In the genomic region with DNA sequence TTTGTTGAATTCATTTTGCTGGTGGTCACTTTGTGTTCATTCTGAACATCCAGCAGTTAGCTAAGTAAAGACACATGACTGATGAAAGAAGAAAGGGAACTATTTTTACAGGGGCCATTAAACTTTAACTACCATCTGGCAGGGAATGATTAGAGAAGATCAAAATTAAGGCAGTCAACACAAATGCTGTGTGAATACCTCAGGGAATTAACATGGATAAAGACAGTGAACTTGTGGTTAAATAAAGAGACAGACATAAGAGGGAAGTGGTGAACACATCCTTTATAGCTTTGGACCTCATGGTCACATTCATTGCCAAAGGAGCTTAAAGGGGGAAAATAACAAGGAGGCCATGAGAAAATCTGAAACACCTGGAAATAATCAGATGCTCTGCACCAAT, we compare ENCODE assay signal across 12 cellular contexts. TPM values are rescaled to one million over a fixed set of nuclear protein-coding genes. Genes with fewer than 3 reads are reported as not detected.
DNase-seq lines count a peak whose midpoint lies in the region; ATAC-seq and TF ChIP-seq lines count a peak whose summit lies in the region.
"Had no signal": no experiment of that assay in that cellular context is flagged by ENCODE, and none has a peak within 500 bp of the region (broad histone marks: within the 10 kb centered on the region; RNA-seq: fewer than 3 reads in every experiment).

No MANE protein-coding gene starts in this region.

- DNase-seq in COLO829 (ENCODE audit: low spot score): peak; percentile 14
- peak; percentile 49 for DNase-seq in HT-29 (ENCODE audit: low spot score)
- DNase-seq in activated B cell treated with CpG ODN at 0.5 μM for 24 hours: no peak
- no peak for DNase-seq in MM.1S
- DNase-seq in RKO (ENCODE audit: low spot score): no peak
- no peak for DNase-seq in activated CD4-positive, alpha-beta memory T cell treated with anti-CD3 and anti-CD28 coated beads, Interleukin-2, amount 10 ng/mL, durations not matched to agents 7 days and 5 days
- DNase-seq: activated T-cell treated with anti-CD3 and anti-CD28 coated beads, Interleukin-2, amount 50 U/mL, for 24 hours; amniotic stem cell; NCI-H1436 treated with DMSO at 0.1 percent for 48 hours had no signal

- H3K27me3 ChIP-seq in MM.1S (replicated peaks; ENCODE audit: insufficient read depth, low read length): no peaks in the 10 kb centered on the region

- no peaks in the 10 kb centered on the region for H4K20me1 ChIP-seq in MM.1S (ENCODE audit: insufficient read depth, low read length)

- H2AFZ ChIP-seq in MM.1S (ENCODE audit: low read length): no peak overlapping the region

- POLR2A ChIA-PET in activated B cell treated with CpG ODN at 0.5 μM for 24 hours (lab: Charles Lee): no interaction called here
- POLR2A ChIA-PET in activated CD4-positive, alpha-beta memory T cell treated with anti-CD3 and anti-CD28 coated beads, Interleukin-2, amount 10 ng/mL, durations not matched to agents 7 days and 5 days (lab: Charles Lee): interaction anchor here (0.6 kb wide), 1 partner anchor 66 kb away, joined by 3 read pairs; a partner anchor contains a TSS

- H3F3A ChIP-seq in MM.1S (ENCODE audit: insufficient read depth, low read length): no peaks in the 10 kb centered on the region

- H3K4me1 ChIP-seq in MM.1S (ENCODE audit: low read length): no peaks in the 10 kb centered on the region

- H3K27ac Mint-ChIP-seq in activated B cell treated with CpG ODN at 0.5 μM for 24 hours: no peak overlapping the region
- no peak overlapping the region for H3K27ac Mint-ChIP-seq in activated CD4-positive, alpha-beta memory T cell treated with anti-CD3 and anti-CD28 coated beads, Interleukin-2, amount 10 ng/mL, durations not matched to agents 7 days and 5 days
- H3K27ac Mint-ChIP-seq: activated T-cell treated with anti-CD3 and anti-CD28 coated beads, Interleukin-2, amount 50 U/mL, for 24 hours had no signal

- CTCF ChIA-PET in activated B cell treated with CpG ODN at 0.5 μM for 24 hours (lab: Charles Lee): interaction anchor here (1.0 to 1.1 kb wide), 2 partner anchors 15 to 19 kb away, joined by 3 read pairs; no protein-coding TSS in a partner anchor
- CTCF ChIA-PET in activated CD4-positive, alpha-beta memory T cell treated with anti-CD3 and anti-CD28 coated beads, Interleukin-2, amount 10 ng/mL, durations not matched to agents 7 days and 5 days (lab: Charles Lee): interaction anchor here (1.9 kb wide), 1 partner anchor 17 kb away, joined by 10 read pairs; no protein-coding TSS in a partner anchor

- no peaks in the 10 kb centered on the region for H3K9me3 ChIP-seq in MM.1S (replicated peaks; ENCODE audit: insufficient read depth, low read length)

- no peak overlapping the region for H3K4me3 ChIP-seq in MM.1S (ENCODE audit: low read length)

- no peak overlapping the region for H3K27ac ChIP-seq in MM.1S (ENCODE audit: low read length)

- peaks cover 16% of the 10 kb centered on the region for H3K4me1 Mint-ChIP-seq in activated B cell treated with CpG ODN at 0.5 μM for 24 hours
- H3K4me1 Mint-ChIP-seq in activated CD4-positive, alpha-beta memory T cell treated with anti-CD3 and anti-CD28 coated beads, Interleukin-2, amount 10 ng/mL, durations not matched to agents 7 days and 5 days: peaks cover 2% of the 10 kb centered on the region

- H3K36me3 Mint-ChIP-seq in activated B cell treated with CpG ODN at 0.5 μM for 24 hours (ENCODE audit: low read depth): no peaks in the 10 kb centered on the region
- no peaks in the 10 kb centered on the region for H3K36me3 Mint-ChIP-seq in activated CD4-positive, alpha-beta memory T cell treated with anti-CD3 and anti-CD28 coated beads, Interleukin-2, amount 10 ng/mL, durations not matched to agents 7 days and 5 days (ENCODE audit: low read depth)

- ATAC-seq in GM19463 (IDR thresholded peaks at IDR 0.05; ENCODE audit: unreplicated experiment) (peak; percentile 17), activated B cell treated with CpG ODN at 0.5 μM for 24 hours (ENCODE audit: low read depth) (peak; percentile 40), HG03039 (IDR thresholded peaks at IDR 0.05; ENCODE audit: unreplicated experiment) (no peak)
- ATAC-seq: left lobe of liver had no signal

- H3K4me2 ChIP-seq in MM.1S (ENCODE audit: low read depth, low read length): no peak overlapping the region

- no peaks in the 10 kb centered on the region for H3K79me2 ChIP-seq in MM.1S (ENCODE audit: low read length)

- H3K9ac ChIP-seq in MM.1S (ENCODE audit: low read length): no peak overlapping the region

- peaks cover 5% of the 10 kb centered on the region for H3K9me3 Mint-ChIP-seq in activated B cell treated with CpG ODN at 0.5 μM for 24 hours
- H3K9me3 Mint-ChIP-seq in activated CD4-positive, alpha-beta memory T cell treated with anti-CD3 and anti-CD28 coated beads, Interleukin-2, amount 10 ng/mL, durations not matched to agents 7 days and 5 days: peaks cover 12% of the 10 kb centered on the region

- TF ChIP-seq CTCF in activated B cell treated with CpG ODN at 0.5 μM for 24 hours (IDR thresholded peaks at IDR 0.05) (no peak), MM.1S (IDR thresholded peaks at IDR 0.05; ENCODE audit: low read length) (no peak)

- no peaks in the 10 kb centered on the region for H3K9me2 ChIP-seq in MM.1S (replicated peaks; ENCODE audit: insufficient read depth, low read length)

- H3K4me3 Mint-ChIP-seq in activated B cell treated with CpG ODN at 0.5 μM for 24 hours: no peak overlapping the region
- no peak overlapping the region for H3K4me3 Mint-ChIP-seq in activated CD4-positive, alpha-beta memory T cell treated with anti-CD3 and anti-CD28 coated beads, Interleukin-2, amount 10 ng/mL, durations not matched to agents 7 days and 5 days
- H3K4me3 Mint-ChIP-seq: activated T-cell treated with anti-CD3 and anti-CD28 coated beads, Interleukin-2, amount 50 U/mL, for 24 hours had no signal

- H3K36me3 ChIP-seq in MM.1S (replicated peaks; ENCODE audit: insufficient read depth, low read length): no peaks in the 10 kb centered on the region

- peaks cover 9% of the 10 kb centered on the region for H3K27me3 Mint-ChIP-seq in activated B cell treated with CpG ODN at 0.5 μM for 24 hours
- H3K27me3 Mint-ChIP-seq in activated CD4-positive, alpha-beta memory T cell treated with anti-CD3 and anti-CD28 coated beads, Interleukin-2, amount 10 ng/mL, durations not matched to agents 7 days and 5 days: peaks cover 3% of the 10 kb centered on the region

- intact Hi-C loops in activated B cell treated with CpG ODN at 0.5 μM for 24 hours (cut with micrococcal nuclease): no loop called here

RNA-seq across cellular contexts. Expression of a gene that starts 52.6 kb away (rescaled TPM):
- 108 and 131 TPM in 2 replicates for total RNA-seq in HT-29 (2014; rRNA removed; shearing (Covaris generic))
- 147 and 163 TPM in 2 replicates for total RNA-seq in activated B cell treated with CpG ODN at 0.5 μM for 24 hours
- total RNA-seq in activated CD4-positive, alpha-beta memory T cell treated with anti-CD3 and anti-CD28 coated beads, Interleukin-2, amount 10 ng/mL, durations not matched to agents 7 days and 5 days: 100 to 1,000 TPM; 200 to 210 TPM

Comparison
In these comparisons a context has a peak if more than half of its experiments do, and no peak if none do; other contexts are left out.
1. DNase-seq: peak in COLO829 (single experiment) and HT-29 (single experiment); none in activated B cell treated with CpG ODN at 0.5 μM for 24 hours (single experiment), MM.1S (single experiment), RKO (single experiment) and activated CD4-positive, alpha-beta memory T cell treated with anti-CD3 and anti-CD28 coated beads, Interleukin-2, amount 10 ng/mL, durations not matched to agents 7 days and 5 days (single experiment).